In the genomic region with DNA sequence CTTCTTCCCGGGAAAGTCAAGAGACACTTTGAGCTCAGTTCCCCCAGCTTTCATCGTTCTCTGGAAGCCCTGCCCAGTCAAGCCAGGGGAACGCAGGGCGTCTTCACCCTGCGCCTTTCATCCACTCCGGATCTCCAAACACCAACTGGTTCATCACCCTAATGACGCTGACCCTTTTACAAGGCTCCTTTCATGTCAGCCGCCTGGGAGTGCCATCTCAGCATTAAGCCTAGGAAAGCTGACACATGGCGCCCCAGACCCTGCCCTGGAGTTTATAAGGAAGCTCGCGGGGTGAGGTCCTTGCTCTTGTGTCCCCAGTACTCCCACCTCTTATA, we compare ENCODE assay signal across 8 cellular contexts. TPM values are rescaled to one million over a fixed set of nuclear protein-coding genes. Genes with fewer than 3 reads are reported as not detected.
DNase-seq lines count a peak whose midpoint lies in the region; ATAC-seq and TF ChIP-seq lines count a peak whose summit lies in the region.

No MANE protein-coding gene starts in this region.

- peak overlapping the region; percentile 99 for H3K9ac ChIP-seq in smooth muscle cell (ENCODE audit: low read depth)

- no peaks in the 10 kb centered on the region for H3F3A ChIP-seq in smooth muscle cell (ENCODE audit: low read depth)

- peaks cover 47% of the 10 kb centered on the region for H3K4me1 Mint-ChIP-seq in WTC11

- WGBS in smooth muscle cell (ENCODE audit: low lambda C conversion rate), result 6% methylated on average over 11 of the region's 11 CpGs

- H4K20me1 ChIP-seq in smooth muscle cell (ENCODE audit: low read depth), result peaks cover 32% of the 10 kb centered on the region

- DNase-seq in WTC11 (ENCODE audit: low spot score), result no peak
- peak; percentile 40 for DNase-seq in germinal center (ENCODE audit: low spot score)
- DNase-seq in smooth muscle cell (lab: John Stamatoyannopoulos, UW; ENCODE audit: unreplicated experiment), result peak; percentile 54
- no peak for DNase-seq in SIG-M5 (lab: John Stamatoyannopoulos, UW)
- no peak for DNase-seq in iPS-NIHi11 (ENCODE audit: low spot score)
- DNase-seq in NCI-H345 treated with DMSO at 0.1 percent for 48 hours (lab: John Stamatoyannopoulos, UW; ENCODE audit: unreplicated experiment), result no peak

- H3K27ac Mint-ChIP-seq in WTC11, result peak overlapping the region; percentile 98

- no peaks in the 10 kb centered on the region for H3K36me3 ChIP-seq in smooth muscle cell (ENCODE audit: low read depth)

- H3K79me2 ChIP-seq in smooth muscle cell (ENCODE audit: low read depth), result peaks cover 60% of the 10 kb centered on the region

- no peak for TF ChIP-seq CTCF in 22Rv1 (IDR thresholded peaks at IDR 0.05)
- TF ChIP-seq CTCF in WTC11 (IDR thresholded peaks at IDR 0.05), result no peak
- TF ChIP-seq CTCF in smooth muscle cell (IDR thresholded peaks at IDR 0.05; ENCODE audit: borderline replicate concordance, insufficient read depth, poor library complexity, severe bottlenecking), result no peak

- H3K9me3 ChIP-seq in smooth muscle cell (replicated peaks; ENCODE audit: low read depth), result no peaks in the 10 kb centered on the region

- peak overlapping the region; percentile 95 for H3K4me3 Mint-ChIP-seq in WTC11

- ATAC-seq in GM19351 (IDR thresholded peaks at IDR 0.05; ENCODE audit: unreplicated experiment), result peak; percentile 4
- peak; percentile 6 for ATAC-seq in WTC11

- H3K36me3 Mint-ChIP-seq in WTC11, result peaks cover 15% of the 10 kb centered on the region

- peak overlapping the region; percentile 89 for H3K4me3 ChIP-seq in smooth muscle cell

- 0 out of 2 replicates have a peak, but pooled peaks cover 4% of the 10 kb centered on the region for H3K9me3 Mint-ChIP-seq in WTC11

- H3K27me3 Mint-ChIP-seq in WTC11 (ENCODE audit: low read depth), result no peaks in the 10 kb centered on the region

- peak overlapping the region; percentile 65 for H2AFZ ChIP-seq in smooth muscle cell (ENCODE audit: low read depth)

- CTCF ChIA-PET in WTC11 (lab: Charles Lee), result interaction anchor here (0.6 to 6.8 kb wide), 26 partner anchors 9 to 510 kb away, joined by 3 to 108 read pairs (median 4); a partner anchor contains a TSS

- H3K27me3 ChIP-seq in smooth muscle cell (ENCODE audit: low read depth), result no peaks in the 10 kb centered on the region

- H3K4me1 ChIP-seq in smooth muscle cell (ENCODE audit: low read depth), result peaks cover 25% of the 10 kb centered on the region

- H3K27ac ChIP-seq in 22Rv1 (peak overlapping the region; percentile 88), smooth muscle cell (ENCODE audit: low read depth) (peak overlapping the region; percentile 97)

- H3K4me2 ChIP-seq in smooth muscle cell, result peak overlapping the region; percentile 97

- POLR2A ChIA-PET in WTC11 (lab: Charles Lee), result interaction anchor here (0.7 to 3.1 kb wide), 11 partner anchors 9 to 233 kb away, joined by 3 to 13 read pairs (median 6); a partner anchor contains a TSS

TF ChIP-seq in WTC11, 78 proteins besides CTCF, POLR2A, EP300 and RAD21:
- no peak for TF ChIP-seq TP53 (CRISPR knock-in tag; IDR thresholded peaks at IDR 0.05)
- TF ChIP-seq, protein P1, sequence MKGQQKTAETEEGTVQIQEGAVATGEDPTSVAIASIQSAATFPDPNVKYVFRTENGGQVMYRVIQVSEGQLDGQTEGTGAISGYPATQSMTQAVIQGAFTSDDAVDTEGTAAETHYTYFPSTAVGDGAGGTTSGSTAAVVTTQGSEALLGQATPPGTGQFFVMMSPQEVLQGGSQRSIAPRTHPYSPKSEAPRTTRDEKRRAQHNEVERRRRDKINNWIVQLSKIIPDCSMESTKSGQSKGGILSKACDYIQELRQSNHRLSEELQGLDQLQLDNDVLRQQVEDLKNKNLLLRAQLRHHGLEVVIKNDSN (CRISPR knock-in tag; IDR thresholded peaks at IDR 0.05), result no peak
- TF ChIP-seq, protein P2, sequence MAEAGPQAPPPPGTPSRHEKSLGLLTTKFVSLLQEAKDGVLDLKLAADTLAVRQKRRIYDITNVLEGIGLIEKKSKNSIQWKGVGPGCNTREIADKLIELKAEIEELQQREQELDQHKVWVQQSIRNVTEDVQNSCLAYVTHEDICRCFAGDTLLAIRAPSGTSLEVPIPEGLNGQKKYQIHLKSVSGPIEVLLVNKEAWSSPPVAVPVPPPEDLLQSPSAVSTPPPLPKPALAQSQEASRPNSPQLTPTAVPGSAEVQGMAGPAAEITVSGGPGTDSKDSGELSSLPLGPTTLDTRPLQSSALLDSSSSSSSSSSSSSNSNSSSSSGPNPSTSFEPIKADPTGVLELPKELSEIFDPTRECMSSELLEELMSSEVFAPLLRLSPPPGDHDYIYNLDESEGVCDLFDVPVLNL (CRISPR knock-in tag; IDR thresholded peaks at IDR 0.05; ENCODE audit: borderline replicate concordance, low read depth), result no peak
- TF ChIP-seq ZNF219 (CRISPR knock-in tag; IDR thresholded peaks at IDR 0.05; ENCODE audit: borderline replicate concordance), result no peak
TF ChIP-seq in WTC11: peak in this region for 0.

RNA-seq across cellular contexts. Expression of a gene that starts 0.6 kb away (rescaled TPM):
- total RNA-seq in WTC11 (2021), result 111 to 140 TPM (median 114 TPM) in 3 replicates
- total RNA-seq in smooth muscle cell, result 44.5 and 69.5 TPM in 2 replicates
- polyA plus RNA-seq in smooth muscle cell, result 44.7 and 61.5 TPM in 2 replicates

RNA-seq across cellular contexts. Expression of a gene that starts 2.1 kb away (rescaled TPM):
- 31.9 to 37.3 TPM (median 36.1 TPM) in 3 replicates for total RNA-seq in WTC11 (2021)
- total RNA-seq in smooth muscle cell, result 21.3 and 41.3 TPM in 2 replicates
- 50.1 and 54.4 TPM in 2 replicates for polyA plus RNA-seq in smooth muscle cell

RNA-seq across cellular contexts. Expression of a gene that starts 32.6 kb away (rescaled TPM):
- total RNA-seq in WTC11 (2021), result 1.9 to 2.8 TPM (median 2.5 TPM) in 3 replicates
- total RNA-seq in smooth muscle cell, result 0.49 and 0.54 TPM in 2 replicates
- polyA plus RNA-seq in smooth muscle cell, result 0.38 and 0.46 TPM in 2 replicates

RNA-seq across cellular contexts. Expression of a gene that starts 51.2 kb away (rescaled TPM):
- 52.5 to 54.2 TPM (median 53.9 TPM) in 3 replicates for total RNA-seq in WTC11 (2021)
- total RNA-seq in smooth muscle cell, result 28.5 and 34.7 TPM in 2 replicates
- 60.1 and 63.0 TPM in 2 replicates for polyA plus RNA-seq in smooth muscle cell

Comparison
In these comparisons a context has a peak if more than half of its experiments do, and no peak if none do; other contexts are left out.
1. DNase-seq: peak in germinal center (single experiment) and smooth muscle cell (single experiment); none in WTC11 (single experiment), SIG-M5 (single experiment), iPS-NIHi11 (single experiment) and NCI-H345 treated with DMSO at 0.1 percent for 48 hours (single experiment).